In genomic region chr2:86703704-86704370, GRCh38 we compare ENCODE assay signal across 8 cellular contexts. TPM values are rescaled to one million over a fixed set of nuclear protein-coding genes. Genes with fewer than 3 reads are reported as not detected.
DNase-seq lines count a peak whose midpoint lies in the region; ATAC-seq and TF ChIP-seq lines count a peak whose summit lies in the region.

No MANE protein-coding gene starts in this region.

- H3K4me3 ChIP-seq in choroid plexus epithelial cell (ENCODE audit: low read depth, low read length) (no peak overlapping the region), Karpas-422 (ENCODE audit: low read length) (no peak overlapping the region)

- H2AFZ ChIP-seq in Karpas-422 (ENCODE audit: low read length): no peak overlapping the region

- no peaks in the 10 kb centered on the region for H3K4me1 ChIP-seq in Karpas-422 (ENCODE audit: low read length)

- H3K27ac ChIP-seq in Karpas-422 (ENCODE audit: low read length): no peak overlapping the region

- H3K9me2 ChIP-seq in Karpas-422 (replicated peaks; ENCODE audit: insufficient read depth, low read length): no peaks in the 10 kb centered on the region

- intact Hi-C loops in Calu3 (cut with micrococcal nuclease; ENCODE audit: unreplicated experiment): loop anchor here (10.0 kb wide), 1 partner anchor 259 kb away; the partner anchor contains the start of gene KDM3A

- H3K36me3 ChIP-seq in Karpas-422 (ENCODE audit: insufficient read depth, low read length): no peaks in the 10 kb centered on the region

- CTCF ChIA-PET in Calu3 (lab: Charles Lee): interaction anchor here (1.0 to 1.4 kb wide), 3 partner anchors 28 to 261 kb away, joined by 3 read pairs; no protein-coding TSS in a partner anchor

- peaks cover 3% of the 10 kb centered on the region; the same call in 1 of the 2 replicates for H4K20me1 ChIP-seq in Karpas-422 (ENCODE audit: insufficient read depth, low read depth, low read length)

- H3K27me3 Mint-ChIP-seq in Calu3 (ENCODE audit: unreplicated experiment): no peaks in the 10 kb centered on the region

- TF ChIP-seq CTCF in Calu3 (IDR thresholded peaks at IDR 0.05; ENCODE audit: unreplicated experiment): no peak
- no peak for TF ChIP-seq CTCF in choroid plexus epithelial cell (conservative IDR thresholded peaks at IDR 0.05; ENCODE audit: low read depth, low read length)

- no peaks in the 10 kb centered on the region for H3K27me3 ChIP-seq in Karpas-422 (ENCODE audit: low read length)

- H3K4me2 ChIP-seq in Karpas-422 (ENCODE audit: low read depth, low read length, poor library complexity, severe bottlenecking): no peak overlapping the region

- H3K9me3 ChIP-seq in Karpas-422 (ENCODE audit: low read length): no peaks in the 10 kb centered on the region

- H3K4me1 Mint-ChIP-seq in Calu3 (ENCODE audit: low read depth, unreplicated experiment): peaks cover 41% of the 10 kb centered on the region

- no peak overlapping the region for H3K9ac ChIP-seq in Karpas-422 (ENCODE audit: low read length)

- peaks cover 18% of the 10 kb centered on the region for H3K36me3 Mint-ChIP-seq in Calu3 (ENCODE audit: insufficient read depth, unreplicated experiment)

- DNase-seq in Calu3 (peak; percentile 77), NCI-H2081 treated with DMSO at 0.1 percent for 48 hours (lab: John Stamatoyannopoulos, UW) (peak; percentile 65), choroid plexus epithelial cell (ENCODE audit: low read depth) (peak; percentile 27), myocyte (ENCODE audit: low read depth) (peak; percentile 59), Karpas-422 (no peak), NCI-H526 treated with DMSO at 0.1 percent for 48 hours (lab: John Stamatoyannopoulos, UW) (no peak)
- no peak for DNase-seq in activated CD4-positive, CD25-positive, alpha-beta regulatory T cell (lab: John Stamatoyannopoulos, UW)

- H3K79me2 ChIP-seq in Karpas-422 (ENCODE audit: low read length): no peaks in the 10 kb centered on the region

- peak overlapping the region; percentile 66 for H3K4me3 Mint-ChIP-seq in Calu3 (ENCODE audit: low read depth, unreplicated experiment)

- TSS peak; percentile 90 for BruUV-seq in Calu3 (replicated peaks; lab: Mats Ljungman, UMichigan)

- H3K9me3 Mint-ChIP-seq in Calu3 (ENCODE audit: low read depth, unreplicated experiment): peaks cover 3% of the 10 kb centered on the region

- no peak for ATAC-seq in SK-N-SH treated with all-trans-retinoic acid at 6 μM for 48 hours

- H3K27ac Mint-ChIP-seq in Calu3 (ENCODE audit: unreplicated experiment): peak overlapping the region; percentile 92

TF ChIP-seq in SK-N-SH treated with all-trans-retinoic acid at 6 μM for 48 hours, 23 proteins besides CTCF, POLR2A, EP300 and RAD21:
- no peak for TF ChIP-seq ZFP30 (CRISPR knock-in tag; IDR thresholded peaks at IDR 0.05)
- TF ChIP-seq ZFP3 (CRISPR knock-in tag; IDR thresholded peaks at IDR 0.05): no peak
- no peak for TF ChIP-seq BACH2 (CRISPR knock-in tag; IDR thresholded peaks at IDR 0.05; ENCODE audit: borderline replicate concordance)
- no peak for TF ChIP-seq PPARA (CRISPR knock-in tag; IDR thresholded peaks at IDR 0.05; ENCODE audit: borderline replicate concordance)
- TF ChIP-seq SNAI2 (CRISPR knock-in tag; IDR thresholded peaks at IDR 0.05): no peak
- no peak for TF ChIP-seq ZC3H10 (CRISPR knock-in tag; IDR thresholded peaks at IDR 0.05)
- no peak for TF ChIP-seq RARB (CRISPR knock-in tag; IDR thresholded peaks at IDR 0.05)
- no peak for TF ChIP-seq ZNF8 (CRISPR knock-in tag; IDR thresholded peaks at IDR 0.05)
- no peak for TF ChIP-seq ZNF70 (CRISPR knock-in tag; IDR thresholded peaks at IDR 0.05)
- TF ChIP-seq, protein P1, sequence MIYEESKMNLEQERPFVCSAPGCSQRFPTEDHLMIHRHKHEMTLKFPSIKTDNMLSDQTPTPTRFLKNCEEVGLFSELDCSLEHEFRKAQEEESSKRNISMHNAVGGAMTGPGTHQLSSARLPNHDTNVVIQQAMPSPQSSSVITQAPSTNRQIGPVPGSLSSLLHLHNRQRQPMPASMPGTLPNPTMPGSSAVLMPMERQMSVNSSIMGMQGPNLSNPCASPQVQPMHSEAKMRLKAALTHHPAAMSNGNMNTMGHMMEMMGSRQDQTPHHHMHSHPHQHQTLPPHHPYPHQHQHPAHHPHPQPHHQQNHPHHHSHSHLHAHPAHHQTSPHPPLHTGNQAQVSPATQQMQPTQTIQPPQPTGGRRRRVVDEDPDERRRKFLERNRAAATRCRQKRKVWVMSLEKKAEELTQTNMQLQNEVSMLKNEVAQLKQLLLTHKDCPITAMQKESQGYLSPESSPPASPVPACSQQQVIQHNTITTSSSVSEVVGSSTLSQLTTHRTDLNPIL (CRISPR knock-in tag; IDR thresholded peaks at IDR 0.05; ENCODE audit: low read depth): no peak
- TF ChIP-seq OSR1 (CRISPR knock-in tag; IDR thresholded peaks at IDR 0.05): no peak
- no peak for TF ChIP-seq POU6F1 (CRISPR knock-in tag; IDR thresholded peaks at IDR 0.05; ENCODE audit: borderline replicate concordance, low read depth)
- TF ChIP-seq ESRRG (CRISPR knock-in tag; IDR thresholded peaks at IDR 0.05): no peak
- no peak for TF ChIP-seq CSDC2 (CRISPR knock-in tag; IDR thresholded peaks at IDR 0.05)

RNA-seq across cellular contexts. Expression of gene RMND5A, which starts 16.3 kb away (rescaled TPM):
- 46.5 and 52.4 TPM in 2 replicates for total RNA-seq in Calu3 (2022)
- total RNA-seq in myocyte: 57.2 and 86.4 TPM in 2 replicates
- 11.6 TPM for polyA plus RNA-seq in myocyte (2012)
- total RNA-seq in Karpas-422 (2014; rRNA removed; shearing (Covaris generic); ENCODE audit: low replicate concordance): 176 and 180 TPM in 2 replicates

Comparison
In these comparisons a context has a peak if more than half of its experiments do, and no peak if none do; other contexts are left out.
1. DNase-seq: peak in Calu3 (single experiment), NCI-H2081 treated with DMSO at 0.1 percent for 48 hours (single experiment), choroid plexus epithelial cell (single experiment) and myocyte (single experiment); none in Karpas-422 (single experiment), activated CD4-positive, CD25-positive, alpha-beta regulatory T cell (0 of 4) and NCI-H526 treated with DMSO at 0.1 percent for 48 hours (single experiment).